In genomic region chr5:157718529-157718928, GRCh38 we compare ENCODE assay signal across 8 cellular contexts. TPM values are rescaled to one million over a fixed set of nuclear protein-coding genes. Genes with fewer than 3 reads are reported as not detected.
DNase-seq lines count a peak whose midpoint lies in the region; ATAC-seq and TF ChIP-seq lines count a peak whose summit lies in the region.

No MANE protein-coding gene starts in this region.

- no peak overlapping the region for H3K27ac ChIP-seq in 22Rv1
- H3K27ac ChIP-seq in DOHH2 (ENCODE audit: low read depth, low read length) = no peak overlapping the region
- H3K27ac ChIP-seq in SJCRH30 = no peak overlapping the region
- no peak overlapping the region for H3K27ac ChIP-seq in uterus

- no peaks in the 10 kb centered on the region for H3F3A ChIP-seq in DOHH2 (ENCODE audit: control insufficient read depth, insufficient read depth)

- intact Hi-C loops in uterus (cut with DNase I; ENCODE audit: low total_unique reads) = no loop called here

- peaks cover 7% of the 10 kb centered on the region for H3K36me3 Mint-ChIP-seq in effector memory CD8-positive, alpha-beta T cell (ENCODE audit: insufficient read depth)

- DNase-seq in SJCRH30 = peak; percentile 24 to 83
- no peak for DNase-seq in effector memory CD8-positive, alpha-beta T cell
- peak; percentile 90 for DNase-seq in medulla oblongata (ENCODE audit: extremely low spot score)
- DNase-seq in uterus = no peak
- DNase-seq in stimulated activated CD4-positive, alpha-beta T cell treated with anti-CD3 and anti-CD28 coated beads, Interleukin-2, amount 100 ng/mL, for 24 hours = no peak

- TF ChIP-seq CTCF in 22Rv1 (IDR thresholded peaks at IDR 0.05) (peak; percentile 63), DOHH2 (IDR thresholded peaks at IDR 0.05; ENCODE audit: low read depth, low read length, poor library complexity, severe bottlenecking) (peak; percentile 69), uterus (IDR thresholded peaks at IDR 0.05) (peak; percentile 52 to 84 (median 71))

- H3K4me2 ChIP-seq in DOHH2 (ENCODE audit: low read length) = peak overlapping the region; percentile 35

- H3K27me3 Mint-ChIP-seq in effector memory CD8-positive, alpha-beta T cell = no peaks in the 10 kb centered on the region

- no peaks in the 10 kb centered on the region for H3K9me3 Mint-ChIP-seq in effector memory CD8-positive, alpha-beta T cell

- no peak for TF ChIP-seq POLR2A in uterus (IDR thresholded peaks at IDR 0.05)

- H3K4me3 Mint-ChIP-seq in effector memory CD8-positive, alpha-beta T cell = peak overlapping the region; percentile 17 to 33

- no peaks in the 10 kb centered on the region for H3K9me3 ChIP-seq in DOHH2 (ENCODE audit: control insufficient read depth, insufficient read depth, low read length)
- no peaks in the 10 kb centered on the region for H3K9me3 ChIP-seq in SJCRH30 (replicated peaks)
- no peaks in the 10 kb centered on the region for H3K9me3 ChIP-seq in uterus

- H3K4me3 ChIP-seq in DOHH2 (ENCODE audit: low read length) (no peak overlapping the region), SJCRH30 (no peak overlapping the region), uterus (no peak overlapping the region)

- peaks cover 10% of the 10 kb centered on the region in 2 donors for H3K4me1 Mint-ChIP-seq in effector memory CD8-positive, alpha-beta T cell (ENCODE audit: low read depth in 2 of 2)

- no peaks in the 10 kb centered on the region for H3K36me3 ChIP-seq in DOHH2 (ENCODE audit: control insufficient read depth, low read length)
- no peaks in the 10 kb centered on the region for H3K36me3 ChIP-seq in SJCRH30
- no peaks in the 10 kb centered on the region for H3K36me3 ChIP-seq in uterus

- H3K27ac Mint-ChIP-seq in effector memory CD8-positive, alpha-beta T cell = peak overlapping the region in 1 of 2 donors; percentile 75

- H3K27me3 ChIP-seq in DOHH2 (ENCODE audit: control insufficient read depth, low read length) (no peaks in the 10 kb centered on the region), SJCRH30 (no peaks in the 10 kb centered on the region), uterus (no peaks in the 10 kb centered on the region)

- H3K9me2 ChIP-seq in DOHH2 (replicated peaks; ENCODE audit: control insufficient read depth, low read length) = no peaks in the 10 kb centered on the region

- no peaks in the 10 kb centered on the region for H4K20me1 ChIP-seq in DOHH2 (ENCODE audit: control insufficient read depth, insufficient read depth, low read depth, low read length)

- ATAC-seq in HG02885 (IDR thresholded peaks at IDR 0.05; ENCODE audit: poor library complexity, unreplicated experiment) = peak; percentile 66
- ATAC-seq in effector memory CD8-positive, alpha-beta T cell (replicated peaks) = peak; percentile 76

- H3K4me1 ChIP-seq in DOHH2 (ENCODE audit: control insufficient read depth, low read length) (peaks cover 23% of the 10 kb centered on the region), SJCRH30 (peaks cover 9% of the 10 kb centered on the region), uterus (no peaks in the 10 kb centered on the region)

- no peaks in the 10 kb centered on the region for H3K79me2 ChIP-seq in DOHH2 (ENCODE audit: control insufficient read depth, low read length)

RNA-seq across cellular contexts. Expression of gene THG1L, which starts 12.7 kb away (rescaled TPM):
- total RNA-seq in SJCRH30 (2014; rRNA removed; shearing (Covaris generic)) = 23.8 and 27.2 TPM in 2 replicates
- 10 to 100 TPM in 3 of 4 donors, 1 to 10 TPM in 1; 6.5 to 29.2 (median 19.6) TPM for total RNA-seq in uterus

RNA-seq across cellular contexts. Expression of gene LSM11, which starts 25.0 kb away (rescaled TPM):
- total RNA-seq in SJCRH30 (2014; rRNA removed; shearing (Covaris generic)) = 10.9 and 11.0 TPM in 2 replicates
- 10 to 100 TPM in 1 of 4 donors, 1 to 10 TPM in 3; 2.8 to 14.3 (median 8.7) TPM for total RNA-seq in uterus

RNA-seq across cellular contexts. Expression of gene C5orf52, which starts 47.2 kb away (rescaled TPM):
- not detected in 2 replicates for total RNA-seq in SJCRH30 (2014; rRNA removed; shearing (Covaris generic))
- total RNA-seq in uterus = not detected

Comparison
In these comparisons a context has a peak if more than half of its experiments do, and no peak if none do; other contexts are left out.
1. DNase-seq: peak in SJCRH30 (2 of 2) and medulla oblongata (single experiment); none in effector memory CD8-positive, alpha-beta T cell (0 of 3), uterus (0 of 2) and stimulated activated CD4-positive, alpha-beta T cell treated with anti-CD3 and anti-CD28 coated beads, Interleukin-2, amount 100 ng/mL, for 24 hours (0 of 2).
2. Peak in every context shown above with its lines, with median percentiles within 50 percentile points of each other: CTCF ChIP-seq.